In genomic region chr11:112044961-112045360, GRCh38 we compare ENCODE assay signal across 25 cellular contexts. TPM values are rescaled to one million over a fixed set of nuclear protein-coding genes. Genes with fewer than 3 reads are reported as not detected.
"Had no signal": no experiment of that assay in that cellular context is flagged by ENCODE, and none has a peak within 500 bp of the region (broad histone marks: within the 10 kb centered on the region; RNA-seq: fewer than 3 reads in every experiment).

No MANE protein-coding gene starts in this region.

- H3K27ac ChIP-seq: neural progenitor cell, parathyroid adenoma, psoas muscle, right lobe of liver, sigmoid colon, suprapubic skin, testis, tibial artery, transverse colon, upper lobe of right lung, uterus had no signal

- H3K36me3 ChIP-seq: uterus had no signal

- DNase-seq: naive thymus-derived CD4-positive, alpha-beta T cell; natural killer cell; occipital lobe; psoas muscle; right cardiac atrium; right lobe of liver; sigmoid colon; small intestine; stimulated activated CD4-positive, alpha-beta T cell treated with anti-CD3 and anti-CD28 coated beads, Interleukin-1b, Interleukin-23, amount 100 ng/mL, for 48 hours; stimulated activated CD4-positive, alpha-beta T cell treated with anti-CD3 and anti-CD28 coated beads, Interleukin-4, amount 100 ng/mL, for 1 hour; stimulated activated CD4-positive, alpha-beta T cell treated with anti-CD3 and anti-CD28 coated beads, Interleukin-4, amount 100 ng/mL, for 4 hours; stimulated activated CD8-positive, alpha-beta memory T cell treated with anti-CD3 and anti-CD28 coated beads, Interleukin-4, amount 100 ng/mL, for 48 hours; stimulated activated naive CD4-positive, alpha-beta T cell; stimulated activated naive CD8-positive, alpha-beta T cell treated with anti-CD3 and anti-CD28 coated beads, Interleukin-15, amount 100 ng/mL, for 72 hours; stimulated activated naive CD8-positive, alpha-beta T cell treated with anti-CD3 and anti-CD28 coated beads, Interleukin-15, Interleukin-2, amounts not matched to agents 100 U/mL and 50 U/mL, for 24 hours; substantia nigra; testis; tibial artery; transverse colon; upper lobe of right lung; uterus had no signal

- H3K9me3 ChIP-seq: psoas muscle, right lobe of liver, sigmoid colon, suprapubic skin, testis, tibial artery, transverse colon, upper lobe of right lung, uterus had no signal

- ATAC-seq: naive thymus-derived CD4-positive, alpha-beta T cell; natural killer cell; right cardiac atrium; right lobe of liver; stimulated activated memory B cell treated with anti-CD40 and anti-IgM and Interleukin-4, amounts not matched to agents 10 μg/mL and 1 μg/mL and 100 μg/mL, for 72 hours; stimulated activated naive CD8-positive, alpha-beta T cell treated with anti-CD3 and anti-CD28 coated beads, Interleukin-15, amount 100 ng/mL, for 72 hours; stimulated activated naive CD8-positive, alpha-beta T cell treated with anti-CD3 and anti-CD28 coated beads, Interleukin-15, Interleukin-2, amounts not matched to agents 100 U/mL and 50 U/mL, for 24 hours; upper lobe of right lung had no signal

- H3K27me3 ChIP-seq: neural progenitor cell, right lobe of liver, sigmoid colon, suprapubic skin, testis, tibial artery, transverse colon, upper lobe of right lung, uterus had no signal

- FAIRE-seq: small intestine had no signal

- H3K4me3 ChIP-seq: neural progenitor cell, psoas muscle, right lobe of liver, sigmoid colon, suprapubic skin, testis, tibial artery, transverse colon, upper lobe of right lung, uterus had no signal

- H3K4me1 ChIP-seq: neural progenitor cell, parathyroid adenoma, psoas muscle, right lobe of liver, sigmoid colon, testis, upper lobe of right lung, uterus had no signal

RNA-seq across cellular contexts. Expression of gene PIH1D2, which starts 28.9 kb away (rescaled TPM):
- total RNA-seq: natural killer cell had no signal
